Comparison of ENCODE assay signal across 1 cellular context in the genomic region with DNA sequence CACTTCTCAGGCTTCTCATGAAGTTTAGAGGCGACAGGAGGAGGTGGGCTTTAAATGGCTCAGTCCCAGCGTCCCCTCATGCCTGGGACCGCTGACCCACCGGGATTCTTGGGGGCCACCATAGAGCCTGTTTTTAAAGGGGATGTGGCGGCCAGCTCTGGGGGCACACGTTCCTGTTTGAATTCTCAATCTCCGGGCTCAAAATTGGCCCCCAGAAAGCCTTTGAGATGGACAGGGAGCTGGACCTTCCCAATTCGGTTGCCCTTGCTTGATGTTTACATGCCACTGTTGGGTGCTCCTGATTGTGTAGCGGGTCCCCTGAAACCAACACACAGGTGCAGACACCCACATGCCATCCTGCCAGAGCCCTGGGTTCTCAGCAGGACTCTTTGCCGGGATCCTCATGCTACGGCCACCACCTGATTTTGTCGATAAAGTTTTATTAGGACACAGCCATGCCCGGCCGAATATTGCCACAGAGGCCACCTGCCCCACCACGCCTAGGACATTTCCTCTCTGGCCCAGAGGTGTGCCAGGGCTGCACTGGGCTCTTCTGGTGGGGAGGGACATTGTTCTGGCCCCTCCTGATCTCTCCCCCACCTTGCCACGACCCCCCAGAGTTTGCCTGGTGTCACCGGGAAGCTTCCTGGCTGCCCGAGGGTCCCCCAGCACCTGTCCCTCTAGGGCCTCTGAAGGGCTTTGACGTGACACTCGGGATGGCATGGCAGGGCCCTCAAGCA.
A peak's percentile ranks its signal among the peaks of the same experiment; 100 is the strongest.
TF ChIP-seq lines count a peak whose summit lies in the region.

No MANE protein-coding gene starts in this region.

TF ChIP-seq in GM12878, 131 proteins besides CTCF, POLR2A, EP300 and RAD21:
- TF ChIP-seq ZBTB40 (IDR thresholded peaks at IDR 0.05; ENCODE audit: borderline replicate concordance) (peak; percentile 53; the same call in 1 of the 2 replicates), IRF4 (IDR thresholded peaks at IDR 0.05; ENCODE audit: low read depth, low read length) (no peak), PAX5 (IDR thresholded peaks at IDR 0.05; ENCODE audit: borderline replicate concordance, low read depth, low read length) (no peak), IKZF2 (IDR thresholded peaks at IDR 0.05) (no peak), HSF1 (IDR thresholded peaks at IDR 0.05; ENCODE audit: low read depth, low read length) (no peak), ZNF274 (IDR thresholded peaks at IDR 0.05; ENCODE audit: insufficient read depth, insufficient read length) (no peak)
